8 cellular contexts compared by ENCODE assay signal in genomic region chr5:110738503-110738811, GRCh38. TPM values are rescaled to one million over a fixed set of nuclear protein-coding genes. Genes with fewer than 3 reads are reported as not detected.
DNase-seq lines count a peak whose midpoint lies in the region; ATAC-seq, FAIRE-seq and TF ChIP-seq lines count a peak whose summit lies in the region.

No MANE protein-coding gene starts in this region.

- peak overlapping the region; percentile 91 to 100 (median 97) for H3K4me3 Mint-ChIP-seq in naive thymus-derived CD8-positive, alpha-beta T cell

- no peaks in the 10 kb centered on the region for H3K9me3 ChIP-seq in NT2/D1 (ENCODE audit: insufficient read depth, low read length)
- no peaks in the 10 kb centered on the region for H3K9me3 ChIP-seq in H1 (ENCODE audit: insufficient read depth in 2 of 2, low read depth in 1 of 2, low read length in 1 of 2)

- H4K20me1 ChIP-seq in H1 (replicated peaks in 1 of 2; ENCODE audit: control insufficient read depth in 1 of 2, insufficient read depth in 2 of 2, low read length in 2 of 2): no peaks in the 10 kb centered on the region

- no peak for TF ChIP-seq RAD21 in H1 (IDR thresholded peaks at IDR 0.05 in 1 of 2, conservative IDR thresholded peaks at IDR 0.05 in 1 of 2; ENCODE audit: low read depth in 2 of 2, low read length in 2 of 2)

- no peak overlapping the region for H3K14ac ChIP-seq in H1 (ENCODE audit: insufficient read length)

- H3K56ac ChIP-seq in H1 (replicated peaks; ENCODE audit: insufficient read length, low read depth, low read length): no peak overlapping the region

- H2BK5ac ChIP-seq in H1 (ENCODE audit: low read depth, low read length): no peak overlapping the region

- DNase-seq in SIG-M5 treated with dmso at 0.1 percent for 504 hours (lab: John Stamatoyannopoulos, UW; ENCODE audit: unreplicated experiment): peak; percentile 72
- no peak for DNase-seq in SIG-M5 (lab: John Stamatoyannopoulos, UW)
- peak; percentile 57 for DNase-seq in HEK293T (ENCODE audit: extremely low spot score)
- DNase-seq in NT2/D1 (ENCODE audit: low read depth, low spot score): no peak
- DNase-seq in H1 (ENCODE audit: low read depth in 1 of 2, low spot score in 2 of 2): no peak
- peak in 1 of 10 donors; percentile 70 for DNase-seq in naive thymus-derived CD8-positive, alpha-beta T cell
- no peak for DNase-seq in RPMI8226
- DNase-seq in NAMALWA (ENCODE audit: low spot score): no peak

- FAIRE-seq in H1 (lab: Jason Lieb, UNC): no peak

- peak overlapping the region; percentile 85 for H2AFZ ChIP-seq in H1 (ENCODE audit: low read length)

- H3K23ac ChIP-seq in H1 (ENCODE audit: insufficient read length): no peak overlapping the region

- H3K27me3 ChIP-seq in NT2/D1 (ENCODE audit: insufficient read depth, insufficient read length) (no peaks in the 10 kb centered on the region), H1 (replicated peaks in 1 of 4; ENCODE audit: control insufficient read depth in 3 of 4, extremely low read depth in 1 of 4, insufficient read depth in 3 of 4, low read length in 3 of 4) (no peaks in the 10 kb centered on the region)

- H3K4me1 ChIP-seq in NT2/D1 (ENCODE audit: insufficient read depth, insufficient read length) (no peaks in the 10 kb centered on the region), H1 (replicated peaks in 1 of 4; ENCODE audit: control insufficient read depth in 3 of 4, insufficient read depth in 4 of 4, low read length in 3 of 4) (0 out of 7 replicates have a peak, but pooled peaks cover 0 to 2% (median 0%) of the 10 kb centered on the region in 4 experiments)

- peak; percentile 75 to 77 for ATAC-seq in naive thymus-derived CD8-positive, alpha-beta T cell

- peak overlapping the region; percentile 88 to 100 (median 98) for H3K27ac Mint-ChIP-seq in naive thymus-derived CD8-positive, alpha-beta T cell

- 1% methylated on average over 14 of the region's 14 CpGs; no CpG with 5 or more reads in 1 of the 2 experiments for WGBS in H1 (ENCODE audit: extremely low coverage in 1 of 2, insufficient coverage in 1 of 2, insufficient read length in 1 of 2, insufficient replicate concordance in 2 of 2, low coverage in 1 of 2, low lambda C conversion rate in 2 of 2, missing lambda C conversion rate in 1 of 2), 2 experiments

- H3K9ac ChIP-seq in NT2/D1 (ENCODE audit: insufficient read length, low read depth): peak overlapping the region; percentile 82
- peak overlapping the region; percentile 38 to 45 (median 40); a peak in 6 of 7 replicates for H3K9ac ChIP-seq in H1 (replicated peaks in 1 of 4; ENCODE audit: extremely low read depth in 1 of 4, low read depth in 3 of 4, low read length in 3 of 4)

- peak overlapping the region; percentile 82 to 89 for H3K4me2 ChIP-seq in H1 (ENCODE audit: insufficient read depth in 1 of 2, low read depth in 2 of 2, low read length in 2 of 2)

- no peak for TF ChIP-seq CTCF in H1 (IDR thresholded peaks at IDR 0.05; ENCODE audit: control extremely low read depth in 1 of 3, insufficient read depth in 1 of 3, low read depth in 1 of 3, low read length in 3 of 3)

- no peak overlapping the region for H4K5ac ChIP-seq in H1 (ENCODE audit: insufficient read length, low read depth, low read length)

- H4K91ac ChIP-seq in H1 (replicated peaks; ENCODE audit: insufficient read length, low read length): no peak overlapping the region

- no peak for TF ChIP-seq EP300 in H1 (IDR thresholded peaks at IDR 0.05; ENCODE audit: borderline replicate concordance in 1 of 2, low read depth in 2 of 2, low read length in 2 of 2)

- no peak overlapping the region for H3K4ac ChIP-seq in H1 (replicated peaks; ENCODE audit: insufficient read length, low read depth, low read length)

- peaks cover 0 to 3% (median 0%) of the 10 kb centered on the region in 3 donors for H3K36me3 Mint-ChIP-seq in naive thymus-derived CD8-positive, alpha-beta T cell

- no peak overlapping the region for H2BK15ac ChIP-seq in H1 (ENCODE audit: low read length)

- peaks cover 8 to 38% (median 33%) of the 10 kb centered on the region in 4 donors for H3K4me1 Mint-ChIP-seq in naive thymus-derived CD8-positive, alpha-beta T cell

- H3K36me3 ChIP-seq in NT2/D1 (ENCODE audit: insufficient read depth, insufficient read length, low read length) (no peaks in the 10 kb centered on the region), H1 (ENCODE audit: control insufficient read depth in 2 of 4, insufficient read depth in 4 of 4, low read length in 3 of 4) (no peaks in the 10 kb centered on the region)

- peaks cover 1% of the 10 kb centered on the region; the same call in 1 of the 2 replicates for H3K23me2 ChIP-seq in H1 (ENCODE audit: low read depth, low read length)

- peaks cover 0 to 10% of the 10 kb centered on the region in 2 experiments; a peak in 1 of 4 replicates for H3K79me2 ChIP-seq in H1 (ENCODE audit: control insufficient read depth in 1 of 2, insufficient read depth in 2 of 2, low read length in 2 of 2)

- H3K4me3 ChIP-seq in NT2/D1 (ENCODE audit: insufficient read length, low read depth) (peak overlapping the region; percentile 79), H1 (ENCODE audit: extremely low read depth in 1 of 4, insufficient read depth in 2 of 4, low read depth in 3 of 4, low read length in 4 of 4) (peak overlapping the region; percentile 77 to 97 (median 92))

- no peaks in the 10 kb centered on the region; the same call in 1 of the 2 replicates for H3K79me1 ChIP-seq in H1 (ENCODE audit: low read depth, low read length)

- H3K9me3 Mint-ChIP-seq in naive thymus-derived CD8-positive, alpha-beta T cell: no peaks in the 10 kb centered on the region

- CTCF ChIA-PET in HEK293T (lab: Yijun Ruan, JAX): no interaction called here
- CTCF ChIA-PET in H1 (lab: Charles Lee; ENCODE audit: partially characterized antibody): interaction anchor here (0.6 kb wide), 1 partner anchor 338 kb away, joined by 3 read pairs; no protein-coding TSS in a partner anchor

- no peak for TF ChIP-seq POLR2A in H1 (IDR thresholded peaks at IDR 0.05; ENCODE audit: control extremely low read depth in 1 of 2, low read depth in 2 of 2, low read length in 2 of 2)

- H2BK12ac ChIP-seq in H1 (ENCODE audit: low read depth, low read length): no peak overlapping the region

- H4K8ac ChIP-seq in H1 (ENCODE audit: extremely low read depth, insufficient read depth, low read length): peak overlapping the region; percentile 94

- H3K27ac ChIP-seq in H1 (ENCODE audit: low read depth, low read length): no peak overlapping the region

- H3K18ac ChIP-seq in H1 (ENCODE audit: extremely low read depth, low read length): no peak overlapping the region

- H2AK5ac ChIP-seq in H1 (ENCODE audit: low read depth, low read length): no peak overlapping the region

- H3K27me3 Mint-ChIP-seq in naive thymus-derived CD8-positive, alpha-beta T cell: peaks cover 0 to 14% (median 5%) of the 10 kb centered on the region in 5 donors

- no peak overlapping the region for H2BK120ac ChIP-seq in H1 (replicated peaks; ENCODE audit: low read depth, low read length)

- POLR2A ChIA-PET in HEK293T (lab: Yijun Ruan, JAX): no interaction called here
- POLR2A ChIA-PET in H1 (lab: Charles Lee; ENCODE audit: partially characterized antibody): interaction anchor here (0.9 to 1.0 kb wide), 2 partner anchors 9 to 19 kb away, joined by 3 read pairs; no protein-coding TSS in a partner anchor
- POLR2A ChIA-PET in naive thymus-derived CD8-positive, alpha-beta T cell (lab: Charles Lee): interaction anchor here (1.4 to 2.5 kb wide), 6 partner anchors 10 to 1329 kb away, joined by 3 to 14 read pairs (median 6); partner anchors contain the start of genes MAN2A1, PJA2, TMEM232 and WDR36

- no peak overlapping the region for H2BK20ac ChIP-seq in H1 (ENCODE audit: low read length)

TF ChIP-seq in HEK293T, 16 proteins besides CTCF, POLR2A, EP300 and RAD21:
- TF ChIP-seq L3MBTL2 (conservative IDR thresholded peaks at IDR 0.05) (no peak), FOXK2 (IDR thresholded peaks at IDR 0.05) (no peak), TARDBP (IDR thresholded peaks at IDR 0.05) (no peak), LEF1 (IDR thresholded peaks at IDR 0.05; ENCODE audit: borderline replicate concordance) (no peak), SUZ12 (IDR thresholded peaks at IDR 0.05) (no peak)

TF ChIP-seq in H1, 55 proteins besides CTCF, POLR2A, EP300 and RAD21 (continues in another document):
- TF ChIP-seq EZH2 (IDR thresholded peaks at IDR 0.05; ENCODE audit: low read depth, low read length, severe bottlenecking) (no peak), HDAC2 (IDR thresholded peaks at IDR 0.05; ENCODE audit: borderline replicate concordance in 1 of 2, low read depth in 2 of 2, low read length in 2 of 2) (0 out of 4 replicates have a peak, but pooled peaks of 1 of the 2 experiments have one; percentile 24)

RNA-seq across cellular contexts. Expression of gene SLC25A46, which starts 0.3 kb away (rescaled TPM):
- total RNA-seq in H1 (2021; fragmentation: NEBNext Ultra II Directional; extraction: Animal tissue kit (Norgen Biotek cat#: 25700)): 21.7 and 23.1 TPM in 2 replicates
- 9.3 and 10.6 TPM in 2 replicates for polyA plus RNA-seq in H1 (2011; rRNA removed)
- 12.5 TPM for polyA plus RNA-seq in H1 (2011; cell fraction: cytosol; rRNA removed)
- polyA plus RNA-seq in H1 (2011; cell fraction: nucleus; rRNA removed): 5.3 TPM
- 8.5 to 19.1 TPM (median 12.4 TPM) in 4 replicates for polyA plus RNA-seq in H1 (2012, experiment 1 of 2)
- polyA plus RNA-seq in H1 (2012, experiment 2 of 2): 1.7 TPM
- 14.1 TPM for polyA plus RNA-seq in H1 (2013, experiment 1 of 2)
- 14.4 TPM for polyA plus RNA-seq in H1 (2013, experiment 2 of 2)
- 14.5 and 27.8 TPM in 2 replicates for polyA minus RNA-seq in H1 (2011; rRNA and poly(A)+ RNA removed)
- polyA minus RNA-seq in H1 (2011; cell fraction: cytosol; rRNA and poly(A)+ RNA removed): 13.8 TPM
- polyA minus RNA-seq in H1 (2011; cell fraction: nucleus; rRNA and poly(A)+ RNA removed): 16.0 TPM
- 10 to 100 TPM; 43.6 to 43.7 TPM for total RNA-seq in naive thymus-derived CD8-positive, alpha-beta T cell
- polyA plus RNA-seq in naive thymus-derived CD8-positive, alpha-beta T cell: 10 to 100 TPM; 33.0 to 36.1 (median 34.5) TPM

RNA-seq across cellular contexts. Expression of gene TMEM232, which starts 12.0 kb away (rescaled TPM):
- total RNA-seq in H1 (2021; fragmentation: NEBNext Ultra II Directional; extraction: Animal tissue kit (Norgen Biotek cat#: 25700)): 1.3 and 1.6 TPM in 2 replicates
- polyA plus RNA-seq in H1 (2011; rRNA removed): 0.20 and 0.38 TPM in 2 replicates
- 0.84 TPM for polyA plus RNA-seq in H1 (2011; cell fraction: cytosol; rRNA removed)
- polyA plus RNA-seq in H1 (2011; cell fraction: nucleus; rRNA removed): 0.51 TPM
- polyA plus RNA-seq in H1 (2012, experiment 1 of 2): 0.23 to 1.6 TPM (median 0.47 TPM) in 4 replicates
- polyA plus RNA-seq in H1 (2012, experiment 2 of 2): 0.07 TPM
- 1.9 TPM for polyA plus RNA-seq in H1 (2013, experiment 1 of 2)
- polyA plus RNA-seq in H1 (2013, experiment 2 of 2): 2.6 TPM
- 1.3 and 1.7 TPM in 2 replicates for polyA minus RNA-seq in H1 (2011; rRNA and poly(A)+ RNA removed)
- polyA minus RNA-seq in H1 (2011; cell fraction: cytosol; rRNA and poly(A)+ RNA removed): not detected
- 3.5 TPM for polyA minus RNA-seq in H1 (2011; cell fraction: nucleus; rRNA and poly(A)+ RNA removed)
- total RNA-seq in naive thymus-derived CD8-positive, alpha-beta T cell: 1 to 10 TPM; 1.4 to 2.6 TPM
- 1 to 10 TPM in 1 of 3 donors, under 1 TPM in 1, not detected in 1; 0.88 to 1.5 TPM for polyA plus RNA-seq in naive thymus-derived CD8-positive, alpha-beta T cell

Comparison
In these comparisons a context has a peak if more than half of its experiments do, and no peak if none do; other contexts are left out.
1. DNase-seq: peak in SIG-M5 treated with dmso at 0.1 percent for 504 hours (single experiment) and HEK293T (single experiment); none in SIG-M5 (single experiment), NT2/D1 (single experiment), H1 (0 of 2), RPMI8226 (single experiment) and NAMALWA (single experiment).